ENCODE assay signal across 11 cellular contexts in the genomic region with DNA sequence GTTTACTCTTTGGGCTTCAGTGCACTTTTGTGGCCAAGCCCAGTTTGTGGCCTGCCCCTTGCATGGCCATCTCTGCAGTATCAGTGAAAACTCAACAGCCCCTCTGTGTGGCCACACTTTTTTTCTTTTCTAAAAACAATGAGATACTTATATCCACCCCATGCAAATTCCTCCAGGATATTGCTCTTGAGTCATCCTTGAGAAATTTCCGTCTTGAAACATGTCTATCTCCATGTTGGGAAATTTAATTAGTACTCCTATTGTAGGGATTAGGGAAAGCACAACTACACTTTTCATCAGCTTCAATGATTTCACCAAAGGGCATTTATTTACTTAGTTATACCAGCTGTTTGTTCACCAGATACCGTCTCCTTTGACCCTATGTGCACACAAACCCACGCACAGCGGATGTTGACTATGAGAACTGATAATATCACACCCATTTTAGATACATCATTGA.
DNase-seq lines count a peak whose midpoint lies in the region; ATAC-seq and TF ChIP-seq lines count a peak whose summit lies in the region.
"Had no signal": no experiment of that assay in that cellular context is flagged by ENCODE, and none has a peak within 500 bp of the region (broad histone marks: within the 10 kb centered on the region; RNA-seq: fewer than 3 reads in every experiment).

No MANE protein-coding gene starts in this region.

- no peak overlapping the region for H3K27ac Mint-ChIP-seq in osteocyte (ENCODE audit: unreplicated experiment)
- H3K27ac Mint-ChIP-seq in activated T-cell treated with anti-CD3 and anti-CD28 coated beads, Interleukin-2, amount 50 U/mL, for 72 hours: no peak overlapping the region
- H3K27ac Mint-ChIP-seq: activated naive CD4-positive, alpha-beta T cell treated with anti-CD3 and anti-CD28 coated beads, Interleukin-2, amount 50 U/mL, for 24 hours had no signal

- no peaks in the 10 kb centered on the region for H3K36me3 Mint-ChIP-seq in osteocyte (ENCODE audit: unreplicated experiment)
- H3K36me3 Mint-ChIP-seq in activated T-cell treated with anti-CD3 and anti-CD28 coated beads, Interleukin-2, amount 50 U/mL, for 72 hours (ENCODE audit: insufficient read depth in 2 of 2): no peaks in the 10 kb centered on the region
- H3K36me3 Mint-ChIP-seq: activated naive CD4-positive, alpha-beta T cell treated with anti-CD3 and anti-CD28 coated beads, Interleukin-2, amount 50 U/mL, for 24 hours had no signal

- peak; percentile 23 for TF ChIP-seq CTCF in osteocyte (IDR thresholded peaks at IDR 0.05)

- DNase-seq in NCI-H748 treated with DMSO at 0.1 percent for 48 hours (lab: John Stamatoyannopoulos, UW) (peak; percentile 41), epidermal melanocyte (ENCODE audit: insufficient read length, low spot score) (peak; percentile 33), osteocyte (ENCODE audit: extremely low spot score, unreplicated experiment) (no peak), NCI-H524 treated with DMSO at 0.1 percent for 48 hours (lab: John Stamatoyannopoulos, UW) (no peak)
- DNase-seq in stimulated activated CD4-positive, alpha-beta T cell treated with anti-CD3 and anti-CD28 coated beads, Interleukin-15, amount 100 ng/mL, for 24 hours: no peak
- no peak for DNase-seq in activated T-cell treated with anti-CD3 and anti-CD28 coated beads, Interleukin-2, amount 50 U/mL, for 72 hours
- DNase-seq: activated CD4-positive, CD25-positive, alpha-beta regulatory T cell; NCI-H510A had no signal

- no peaks in the 10 kb centered on the region for H3K27me3 Mint-ChIP-seq in osteocyte (ENCODE audit: unreplicated experiment)
- no peaks in the 10 kb centered on the region for H3K27me3 Mint-ChIP-seq in activated T-cell treated with anti-CD3 and anti-CD28 coated beads, Interleukin-2, amount 50 U/mL, for 72 hours (ENCODE audit: low read depth)
- H3K27me3 Mint-ChIP-seq: activated naive CD4-positive, alpha-beta T cell treated with anti-CD3 and anti-CD28 coated beads, Interleukin-2, amount 50 U/mL, for 24 hours had no signal

- no peaks in the 10 kb centered on the region for H3K9me3 Mint-ChIP-seq in osteocyte (ENCODE audit: unreplicated experiment)
- peaks cover 5 to 6% of the 10 kb centered on the region in 2 donors for H3K9me3 Mint-ChIP-seq in activated T-cell treated with anti-CD3 and anti-CD28 coated beads, Interleukin-2, amount 50 U/mL, for 72 hours

- ATAC-seq in GM18861 (IDR thresholded peaks at IDR 0.05; ENCODE audit: unreplicated experiment): peak; percentile 38
- ATAC-seq in activated T-cell treated with anti-CD3 and anti-CD28 coated beads, Interleukin-2, amount 50 U/mL, for 72 hours (replicated peaks in 1 of 2): no peak
- ATAC-seq: esophagus mucosa had no signal

- H3K4me3 Mint-ChIP-seq in osteocyte (ENCODE audit: unreplicated experiment): no peak overlapping the region
- no peak overlapping the region for H3K4me3 Mint-ChIP-seq in activated T-cell treated with anti-CD3 and anti-CD28 coated beads, Interleukin-2, amount 50 U/mL, for 72 hours
- H3K4me3 Mint-ChIP-seq: activated naive CD4-positive, alpha-beta T cell treated with anti-CD3 and anti-CD28 coated beads, Interleukin-2, amount 50 U/mL, for 24 hours had no signal

- H3K4me1 Mint-ChIP-seq in osteocyte (ENCODE audit: unreplicated experiment): peaks cover 13% of the 10 kb centered on the region
- no peaks in the 10 kb centered on the region for H3K4me1 Mint-ChIP-seq in activated T-cell treated with anti-CD3 and anti-CD28 coated beads, Interleukin-2, amount 50 U/mL, for 72 hours (ENCODE audit: low read depth)
- H3K4me1 Mint-ChIP-seq: activated naive CD4-positive, alpha-beta T cell treated with anti-CD3 and anti-CD28 coated beads, Interleukin-2, amount 50 U/mL, for 24 hours had no signal

Comparison
In these comparisons a context has a peak if more than half of its experiments do, and no peak if none do; other contexts are left out.
1. DNase-seq: peak in NCI-H748 treated with DMSO at 0.1 percent for 48 hours (single experiment) and epidermal melanocyte (single experiment); none in osteocyte (single experiment), stimulated activated CD4-positive, alpha-beta T cell treated with anti-CD3 and anti-CD28 coated beads, Interleukin-15, amount 100 ng/mL, for 24 hours (single experiment), activated T-cell treated with anti-CD3 and anti-CD28 coated beads, Interleukin-2, amount 50 U/mL, for 72 hours (0 of 2) and NCI-H524 treated with DMSO at 0.1 percent for 48 hours (single experiment).